Comparison of ENCODE assay signal across 9 cellular contexts in the genomic region with DNA sequence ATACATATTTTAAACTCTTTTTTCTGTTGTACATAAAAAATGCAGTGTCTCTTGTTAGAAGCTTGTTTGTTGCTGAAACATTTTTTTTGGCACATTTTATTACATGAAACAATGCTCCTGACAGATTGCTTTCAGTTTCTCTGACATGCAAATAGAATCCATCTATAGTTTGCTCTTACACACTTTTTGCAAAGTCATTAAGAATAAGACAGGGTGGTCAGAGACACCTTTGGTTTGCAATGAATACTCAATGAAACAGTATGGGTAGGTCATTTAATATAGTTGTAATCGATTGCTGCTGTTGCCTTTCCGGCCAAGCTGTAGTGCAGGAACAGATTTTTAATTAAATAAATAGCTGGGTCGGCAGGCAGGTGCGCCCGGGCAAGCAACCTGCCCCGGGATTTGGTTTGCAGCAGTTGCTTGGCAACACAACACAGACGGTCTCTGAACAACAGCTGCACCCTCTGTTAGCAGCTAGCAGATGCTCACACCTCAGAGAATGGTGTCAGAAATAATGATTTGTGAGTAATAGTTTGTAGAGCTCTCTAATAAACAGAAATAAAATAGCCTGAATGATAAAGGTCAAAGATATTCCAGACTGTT.
DNase-seq lines count a peak whose midpoint lies in the region; ATAC-seq and TF ChIP-seq lines count a peak whose summit lies in the region.
"Had no signal": no experiment of that assay in that cellular context is flagged by ENCODE, and none has a peak within 500 bp of the region (broad histone marks: within the 10 kb centered on the region; RNA-seq: fewer than 3 reads in every experiment).

No MANE protein-coding gene starts in this region.

- WGBS in spleen, 5 donors: 25 to 45% (median 37%) methylated on average over 7 of the region's 7 CpGs

- DNase-seq in GM12865 (ENCODE audit: low read depth): peak; percentile 12
- peak; percentile 36 for DNase-seq in HPDE6-E6E7 (ENCODE audit: extremely low spot score)
- DNase-seq in kidney tubule cell (ENCODE audit: low spot score): peak; percentile 57
- DNase-seq in stimulated activated effector memory CD8-positive, alpha-beta T cell treated with anti-CD3 and anti-CD28 coated beads, Interleukin-12 subunit alpha, Interleukin-12 subunit beta, amount 100 ng/mL, for 72 hours (ENCODE audit: low spot score in 2 of 2): no peak
- DNase-seq in globus pallidus (ENCODE audit: low spot score): no peak
- no peak for DNase-seq in spleen
- no peak for DNase-seq in UCSD-AML1 (lab: John Stamatoyannopoulos, UW; ENCODE audit: unreplicated experiment)

- H3K36me3 ChIP-seq in OCI-LY3 (replicated peaks; ENCODE audit: low read depth, low read length) (no peaks in the 10 kb centered on the region), spleen (no peaks in the 10 kb centered on the region)

- no peaks in the 10 kb centered on the region for H4K20me1 ChIP-seq in OCI-LY3 (ENCODE audit: insufficient read depth, low read length)

- TF ChIP-seq POLR2A in spleen (IDR thresholded peaks at IDR 0.05): no peak

- no peak overlapping the region for H3K27ac Mint-ChIP-seq in stimulated activated effector memory CD8-positive, alpha-beta T cell treated with anti-CD3 and anti-CD28 coated beads, Interleukin-12 subunit alpha, Interleukin-12 subunit beta, amount 100 ng/mL, for 72 hours
- H3K27ac Mint-ChIP-seq: stimulated activated naive CD8-positive, alpha-beta T cell treated with anti-CD3 and anti-CD28 coated beads, Interleukin-15, Interleukin-2, amounts not matched to agents 100 ng/mL and 50 ng/mL, for 24 hours had no signal

- H3K4me1 Mint-ChIP-seq in stimulated activated effector memory CD8-positive, alpha-beta T cell treated with anti-CD3 and anti-CD28 coated beads, Interleukin-12 subunit alpha, Interleukin-12 subunit beta, amount 100 ng/mL, for 72 hours: no peaks in the 10 kb centered on the region

- H3K4me3 ChIP-seq in GM12865 (ENCODE audit: low read depth, low read length) (no peak overlapping the region), OCI-LY3 (ENCODE audit: low read length) (peak overlapping the region; percentile 72), spleen (no peak overlapping the region)

- peak overlapping the region; percentile 63 for H3K4me2 ChIP-seq in OCI-LY3 (ENCODE audit: low read length)

- no peaks in the 10 kb centered on the region for H3K79me2 ChIP-seq in OCI-LY3 (ENCODE audit: low read length)

- H2AFZ ChIP-seq in OCI-LY3 (ENCODE audit: low read depth, low read length): peak overlapping the region; percentile 39; the same call in 1 of the 2 replicates

- peaks cover 4% of the 10 kb centered on the region for H3K9me3 Mint-ChIP-seq in stimulated activated effector memory CD8-positive, alpha-beta T cell treated with anti-CD3 and anti-CD28 coated beads, Interleukin-12 subunit alpha, Interleukin-12 subunit beta, amount 100 ng/mL, for 72 hours

- H3K9me3 ChIP-seq in OCI-LY3 (ENCODE audit: insufficient read depth, low read length) (peaks cover 8% of the 10 kb centered on the region; the same call in 1 of the 2 replicates), spleen (peaks cover 0 to 15% (median 11%) of the 10 kb centered on the region in 8 donors)

- H3K27ac ChIP-seq in OCI-LY3 (ENCODE audit: low read length) (0 out of 2 replicates have a peak overlapping the region, but pooled peaks have one; percentile 3), spleen (no peak overlapping the region)

- H3K27me3 ChIP-seq in OCI-LY3 (ENCODE audit: low read depth, low read length): no peaks in the 10 kb centered on the region
- no peaks in the 10 kb centered on the region for H3K27me3 ChIP-seq in spleen (replicated peaks in 1 of 7)

- no peak overlapping the region for H3K4me3 Mint-ChIP-seq in stimulated activated effector memory CD8-positive, alpha-beta T cell treated with anti-CD3 and anti-CD28 coated beads, Interleukin-12 subunit alpha, Interleukin-12 subunit beta, amount 100 ng/mL, for 72 hours
- H3K4me3 Mint-ChIP-seq: stimulated activated naive CD8-positive, alpha-beta T cell treated with anti-CD3 and anti-CD28 coated beads, Interleukin-15, Interleukin-2, amounts not matched to agents 100 ng/mL and 50 ng/mL, for 24 hours had no signal

- intact Hi-C loops in spleen (cut with DNase I; ENCODE audit: low total_unique reads): no loop called here

- no peak for ATAC-seq in stimulated activated effector memory CD8-positive, alpha-beta T cell treated with anti-CD3 and anti-CD28 coated beads, Interleukin-12 subunit alpha, Interleukin-12 subunit beta, amount 100 ng/mL, for 72 hours

- H3K4me1 ChIP-seq in OCI-LY3 (ENCODE audit: low read length) (peaks cover 18% of the 10 kb centered on the region), spleen (peaks cover 0 to 3% (median 0%) of the 10 kb centered on the region in 6 donors)

- no peak for TF ChIP-seq CTCF in GM12865 (IDR thresholded peaks at IDR 0.05; ENCODE audit: insufficient read depth, low read depth, low read length, missing control alignments)
- no peak for TF ChIP-seq CTCF in OCI-LY3 (IDR thresholded peaks at IDR 0.05; ENCODE audit: low read depth, low read length)
- no peak for TF ChIP-seq CTCF in spleen (IDR thresholded peaks at IDR 0.05 in 8 of 11, conservative IDR thresholded peaks at IDR 0.05 in 3 of 11)

- peak overlapping the region; percentile 8; the same call in 1 of the 2 replicates for H3K9ac ChIP-seq in OCI-LY3 (ENCODE audit: low read length)

- no peaks in the 10 kb centered on the region for H3K36me3 Mint-ChIP-seq in stimulated activated effector memory CD8-positive, alpha-beta T cell treated with anti-CD3 and anti-CD28 coated beads, Interleukin-12 subunit alpha, Interleukin-12 subunit beta, amount 100 ng/mL, for 72 hours

Comparison
In these comparisons a context has a peak if more than half of its experiments do, and no peak if none do; other contexts are left out.
1. DNase-seq: peak in GM12865 (single experiment), HPDE6-E6E7 (single experiment) and kidney tubule cell (single experiment); none in stimulated activated effector memory CD8-positive, alpha-beta T cell treated with anti-CD3 and anti-CD28 coated beads, Interleukin-12 subunit alpha, Interleukin-12 subunit beta, amount 100 ng/mL, for 72 hours (0 of 2), globus pallidus (single experiment), spleen (single experiment) and UCSD-AML1 (single experiment).